In the genomic region with DNA sequence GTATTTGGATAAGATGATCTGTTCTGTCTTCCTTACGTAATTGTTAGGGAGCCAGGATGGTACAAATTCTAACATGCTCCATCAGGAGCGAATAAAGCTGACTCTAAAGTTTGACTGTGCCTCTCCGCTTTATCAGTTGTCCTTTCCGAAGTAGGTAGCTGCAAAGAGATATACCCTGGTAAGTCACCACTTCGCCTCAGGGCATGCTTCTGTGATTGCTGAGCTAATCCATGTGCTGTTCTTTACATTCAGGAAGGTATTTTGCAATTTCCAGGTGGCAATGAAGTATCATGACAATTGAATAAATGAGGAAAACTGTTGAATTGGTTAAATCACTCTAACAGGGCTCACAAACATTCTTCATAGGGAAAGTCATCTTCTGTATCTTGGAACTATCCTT, we compare ENCODE assay signal across 20 cellular contexts. TPM values are rescaled to one million over a fixed set of nuclear protein-coding genes. Genes with fewer than 3 reads are reported as not detected.
DNase-seq lines count a peak whose midpoint lies in the region; ATAC-seq, FAIRE-seq and TF ChIP-seq lines count a peak whose summit lies in the region.
"Had no signal": no experiment of that assay in that cellular context is flagged by ENCODE, and none has a peak within 500 bp of the region (broad histone marks: within the 10 kb centered on the region; RNA-seq: fewer than 3 reads in every experiment).

No MANE protein-coding gene starts in this region.

- intact Hi-C loops in PC-3 (cut with micrococcal nuclease) = no loop called here
- intact Hi-C loops in endothelial cell of umbilical vein (cut with micrococcal nuclease) = no loop called here

- H3K9me2 ChIP-seq in PC-3 (replicated peaks; ENCODE audit: low read length) = no peaks in the 10 kb centered on the region

- no peaks in the 10 kb centered on the region for H3K4me1 Mint-ChIP-seq in activated T-cell treated with anti-CD3 and anti-CD28 coated beads, Interleukin-2, amount 50 U/mL, for 72 hours (ENCODE audit: low read depth)
- H3K4me1 Mint-ChIP-seq: CD4-positive, CD25-positive, alpha-beta regulatory T cell had no signal

- H3K4me2 ChIP-seq in PC-3 (ENCODE audit: low read length) = no peak overlapping the region
- no peak overlapping the region for H3K4me2 ChIP-seq in endothelial cell of umbilical vein (ENCODE audit: insufficient read depth, low read length)
- H3K4me2 ChIP-seq: BLaER1 had no signal

- no peak for TF ChIP-seq CTCF in PC-3 (conservative IDR thresholded peaks at IDR 0.05; ENCODE audit: low read depth, low read length)
- no peak for TF ChIP-seq CTCF in endothelial cell of umbilical vein (IDR thresholded peaks at IDR 0.05; ENCODE audit: extremely low read depth in 1 of 2, insufficient read depth in 1 of 2, low read depth in 1 of 2, low read length in 2 of 2)

- TF ChIP-seq POLR2A in endothelial cell of umbilical vein (IDR thresholded peaks at IDR 0.05; ENCODE audit: low read depth, low read length) = no peak

- H3K79me2 ChIP-seq in PC-3 (ENCODE audit: low read length) = no peaks in the 10 kb centered on the region
- H3K79me2 ChIP-seq in endothelial cell of umbilical vein (ENCODE audit: control insufficient read depth, insufficient read depth, low read length) = no peaks in the 10 kb centered on the region

- H4K20me1 ChIP-seq in PC-3 (ENCODE audit: low read length) = no peaks in the 10 kb centered on the region
- H4K20me1 ChIP-seq in endothelial cell of umbilical vein (replicated peaks; ENCODE audit: control insufficient read depth, extremely low read depth, insufficient read depth, low read length) = no peaks in the 10 kb centered on the region
- H4K20me1 ChIP-seq: BLaER1 had no signal

- H3K36me3 ChIP-seq in PC-3 (ENCODE audit: low read depth, low read length) (no peaks in the 10 kb centered on the region), endothelial cell of umbilical vein (ENCODE audit: control insufficient read depth in 2 of 2, extremely low read depth in 1 of 2, insufficient read depth in 2 of 2, low read length in 2 of 2) (no peaks in the 10 kb centered on the region)

- H3K27me3 ChIP-seq in PC-3 (ENCODE audit: low read length) (peaks cover 75% of the 10 kb centered on the region), endothelial cell of umbilical vein (ENCODE audit: control insufficient read depth in 2 of 2, insufficient read depth in 2 of 2, low read length in 2 of 2) (peaks cover 0 to 2% of the 10 kb centered on the region in 2 experiments)
- H3K27me3 ChIP-seq: BLaER1 had no signal

- H3K9me3 Mint-ChIP-seq in activated T-cell treated with anti-CD3 and anti-CD28 coated beads, Interleukin-2, amount 50 U/mL, for 72 hours = no peaks in the 10 kb centered on the region
- H3K9me3 Mint-ChIP-seq: CD8-positive, alpha-beta T cell had no signal

- no peak for ATAC-seq in PC-3
- ATAC-seq in activated T-cell treated with anti-CD3 and anti-CD28 coated beads, Interleukin-2, amount 50 U/mL, for 72 hours (replicated peaks in 1 of 2) = no peak
- ATAC-seq: CD8-positive, alpha-beta T cell had no signal

- no peaks in the 10 kb centered on the region for H3K27me3 Mint-ChIP-seq in activated T-cell treated with anti-CD3 and anti-CD28 coated beads, Interleukin-2, amount 50 U/mL, for 72 hours (ENCODE audit: low read depth)

- H3K9ac ChIP-seq in PC-3 (ENCODE audit: low read length) (no peak overlapping the region), endothelial cell of umbilical vein (replicated peaks; ENCODE audit: extremely low read depth, insufficient read depth, low read length) (no peak overlapping the region)
- H3K9ac ChIP-seq: BLaER1, GM23248 had no signal

- H3K9me3 ChIP-seq in PC-3 (ENCODE audit: low read length) (no peaks in the 10 kb centered on the region), endothelial cell of umbilical vein (replicated peaks; ENCODE audit: control insufficient read depth, insufficient read depth, low read length) (no peaks in the 10 kb centered on the region)
- H3K9me3 ChIP-seq: BLaER1, Caco-2 had no signal

- no peaks in the 10 kb centered on the region for H3K4me1 ChIP-seq in PC-3 (ENCODE audit: insufficient read depth, low read length)
- H3K4me1 ChIP-seq in endothelial cell of umbilical vein (ENCODE audit: control insufficient read depth, extremely low read depth, insufficient read depth, low read length) = peaks cover 3% of the 10 kb centered on the region
- H3K4me1 ChIP-seq: Caco-2 had no signal

- H3K36me3 Mint-ChIP-seq in activated T-cell treated with anti-CD3 and anti-CD28 coated beads, Interleukin-2, amount 50 U/mL, for 72 hours (ENCODE audit: insufficient read depth in 2 of 2) = no peaks in the 10 kb centered on the region
- H3K36me3 Mint-ChIP-seq: CD4-positive, CD25-positive, alpha-beta regulatory T cell; CD8-positive, alpha-beta T cell had no signal

- dilution Hi-C loops in endothelial cell of umbilical vein (cut with MboI; ENCODE audit: extremely low pct_ligation_motif_present, low sequenced_read_pairs) = no loop called here

- no peaks in the 10 kb centered on the region for H3K9me1 ChIP-seq in endothelial cell of umbilical vein (replicated peaks; ENCODE audit: control insufficient read depth, extremely low read depth, insufficient read depth, low read length)

- no peaks in the 10 kb centered on the region for H3F3A ChIP-seq in PC-3 (ENCODE audit: low read length, unreplicated experiment)

- CTCF ChIA-PET in PC-3 (lab: Charles Lee) (no interaction called here), endothelial cell of umbilical vein (lab: Charles Lee) (interaction anchor here (0.9 to 1.5 kb wide), 2 partner anchors 11 to 22 kb away, joined by 3 read pairs; no protein-coding TSS in a partner anchor)

- FAIRE-seq in endothelial cell of umbilical vein (lab: Jason Lieb, UNC) (no peak), HTR-8/SVneo (lab: Jason Lieb, UNC) (no peak)
- FAIRE-seq: G401.6, GM12892, GM19239, H1 had no signal

- BruUV-seq in PC-3 (replicated peaks; lab: Mats Ljungman, UMichigan) = no TSS peak
- TSS peak; percentile 5 for BruUV-seq in endothelial cell of umbilical vein (replicated peaks; lab: Mats Ljungman, UMichigan)

- POLR2A ChIA-PET in PC-3 (lab: Charles Lee; ENCODE audit: unreplicated experiment) = no interaction called here
- POLR2A ChIA-PET in endothelial cell of umbilical vein (lab: Charles Lee) = no interaction called here

- H2AFZ ChIP-seq in PC-3 (ENCODE audit: low read length) = no peak overlapping the region
- H2AFZ ChIP-seq in endothelial cell of umbilical vein (ENCODE audit: low read depth, low read length) = no peak overlapping the region
- H2AFZ ChIP-seq: GM23248 had no signal

- H3K27ac ChIP-seq in PC-3 (ENCODE audit: low read length) (no peak overlapping the region), endothelial cell of umbilical vein (ENCODE audit: insufficient read depth, low read depth, low read length) (no peak overlapping the region)
- H3K27ac ChIP-seq: BLaER1, C4-2B, GM23248 had no signal

- H3K4me3 ChIP-seq in PC-3 (ENCODE audit: low read length) (no peak overlapping the region), endothelial cell of umbilical vein (replicated peaks in 1 of 3; ENCODE audit: insufficient read depth in 1 of 3, low read depth in 1 of 3, low read length in 3 of 3) (no peak overlapping the region)
- H3K4me3 ChIP-seq: BLaER1, GM23248 had no signal

- H3K4me3 Mint-ChIP-seq in activated T-cell treated with anti-CD3 and anti-CD28 coated beads, Interleukin-2, amount 50 U/mL, for 72 hours = no peak overlapping the region
- H3K4me3 Mint-ChIP-seq: CD4-positive, CD25-positive, alpha-beta regulatory T cell; CD8-positive, alpha-beta T cell had no signal

- no peak overlapping the region for H3K27ac Mint-ChIP-seq in activated T-cell treated with anti-CD3 and anti-CD28 coated beads, Interleukin-2, amount 50 U/mL, for 72 hours
- H3K27ac Mint-ChIP-seq: CD4-positive, CD25-positive, alpha-beta regulatory T cell; CD8-positive, alpha-beta T cell had no signal

- DNase-seq in PC-3 (peak; percentile 7), endothelial cell of umbilical vein (ENCODE audit: low read depth, low spot score) (no peak), islet precursor cell (peak; percentile 69), midbrain (lab: John Stamatoyannopoulos, UW) (no peak), HTR-8/SVneo (ENCODE audit: insufficient read length, low spot score) (no peak)
- no peak for DNase-seq in activated T-cell treated with anti-CD3 and anti-CD28 coated beads, Interleukin-2, amount 50 U/mL, for 72 hours
- DNase-seq: Caco-2; CD4-positive, CD25-positive, alpha-beta regulatory T cell; CD8-positive, alpha-beta T cell; DMS153; DND-41; GM23248; H7; HCEC 1CT had no signal

TF ChIP-seq in endothelial cell of umbilical vein, 7 proteins besides CTCF, POLR2A, EP300 and RAD21:
- no peak for TF ChIP-seq POLR2AphosphoS5 (IDR thresholded peaks at IDR 0.05; ENCODE audit: insufficient read depth, low read depth, low read length)
- no peak for TF ChIP-seq MYC (IDR thresholded peaks at IDR 0.05; ENCODE audit: low read depth, low read length)
- no peak for TF ChIP-seq EZH2 (IDR thresholded peaks at IDR 0.05; ENCODE audit: borderline replicate concordance, low read depth, low read length, severe bottlenecking)
- no peak for TF ChIP-seq MAX (IDR thresholded peaks at IDR 0.05; ENCODE audit: insufficient read depth, insufficient read length)
- TF ChIP-seq JUN (IDR thresholded peaks at IDR 0.05; ENCODE audit: borderline replicate concordance, insufficient read depth, insufficient read length, low read depth) = no peak
- no peak for TF ChIP-seq FOS (IDR thresholded peaks at IDR 0.05; ENCODE audit: borderline replicate concordance, insufficient read depth, low read length)
- no peak for TF ChIP-seq GATA2 (IDR thresholded peaks at IDR 0.05; ENCODE audit: insufficient read depth, insufficient read length, low read depth, low read length)

RNA-seq across cellular contexts. Expression of gene KIT, which starts 38.9 kb away (rescaled TPM):
- total RNA-seq in PC-3 (2014; rRNA removed) = not detected in 2 replicates
- total RNA-seq in endothelial cell of umbilical vein = 29.3 and 39.7 TPM in 2 replicates
- 12.0 and 19.8 TPM in 2 replicates for polyA plus RNA-seq in endothelial cell of umbilical vein
- polyA plus RNA-seq in endothelial cell of umbilical vein (2011; cell fraction: cytosol; rRNA removed) = 6.8 and 7.0 TPM in 2 replicates
- polyA plus RNA-seq in endothelial cell of umbilical vein (2011; cell fraction: nucleus; rRNA removed) = 22.5 and 25.5 TPM in 2 replicates
- 11.4 and 16.7 TPM in 2 replicates for polyA plus RNA-seq in endothelial cell of umbilical vein (2012)
- polyA minus RNA-seq in endothelial cell of umbilical vein = 36.5 and 67.3 TPM in 2 replicates
- polyA minus RNA-seq in endothelial cell of umbilical vein (2011; cell fraction: cytosol; rRNA and poly(A)+ RNA removed) = not detected
- 26.3 and 39.5 TPM in 2 replicates for polyA minus RNA-seq in endothelial cell of umbilical vein (2011; cell fraction: nucleus; rRNA and poly(A)+ RNA removed)
- total RNA-seq in activated T-cell treated with anti-CD3 and anti-CD28 coated beads, Interleukin-2, amount 50 U/mL, for 72 hours = under 1 TPM; 0.07 to 0.22 TPM
- polyA plus RNA-seq: CD4-positive, CD25-positive, alpha-beta regulatory T cell had no signal

Comparison
In these comparisons a context has a peak if more than half of its experiments do, and no peak if none do; other contexts are left out.
1. DNase-seq: peak in PC-3 (single experiment) and islet precursor cell (single experiment); none in endothelial cell of umbilical vein (single experiment), midbrain (single experiment), activated T-cell treated with anti-CD3 and anti-CD28 coated beads, Interleukin-2, amount 50 U/mL, for 72 hours (0 of 2) and HTR-8/SVneo (single experiment).
2. RNA of gene KIT, which starts 38.9 kb away (total RNA-seq): 29.3 to 39.7 TPM in endothelial cell of umbilical vein; 0.07 to 0.22 TPM in activated T-cell treated with anti-CD3 and anti-CD28 coated beads, Interleukin-2, amount 50 U/mL, for 72 hours and not detected in PC-3; every median in the first group is over 10 times any median in the second.